In genomic region chr7:6558837-6559236, GRCh38 we compare ENCODE assay signal across 8 cellular contexts. TPM values are rescaled to one million over a fixed set of nuclear protein-coding genes. Genes with fewer than 3 reads are reported as not detected.
DNase-seq lines count a peak whose midpoint lies in the region; ATAC-seq, FAIRE-seq and TF ChIP-seq lines count a peak whose summit lies in the region.
"Had no signal": no experiment of that assay in that cellular context is flagged by ENCODE, and none has a peak within 500 bp of the region (broad histone marks: within the 10 kb centered on the region; RNA-seq: fewer than 3 reads in every experiment).

No MANE protein-coding gene starts in this region.

- ATAC-seq in HG02973 (IDR thresholded peaks at IDR 0.05; ENCODE audit: unreplicated experiment): no peak
- no peak for ATAC-seq in GM19324 (IDR thresholded peaks at IDR 0.05; ENCODE audit: low FRiP score, unreplicated experiment)

- peak; percentile 73 for DNase-seq in COLO829 (ENCODE audit: low spot score)
- DNase-seq in GM12891 (ENCODE audit: insufficient read length, low spot score): no peak
- peak; percentile 38 for DNase-seq in NCI-H82 treated with DMSO at 0.1 percent for 48 hours (lab: John Stamatoyannopoulos, UW; ENCODE audit: unreplicated experiment)
- DNase-seq in epidermal melanocyte (ENCODE audit: insufficient read length, low spot score): peak; percentile 43
- DNase-seq in stromal cell of bone marrow (ENCODE audit: low read depth): peak; percentile 15
- DNase-seq: upper lobe of left lung had no signal

- TF ChIP-seq POLR2A in GM12891 (IDR thresholded peaks at IDR 0.05; ENCODE audit: low read depth, low read length): no peak

- no peak for FAIRE-seq in GM12891 (lab: Jason Lieb, UNC)

TF ChIP-seq in GM12891, 5 proteins besides CTCF, POLR2A, EP300 and RAD21:
- TF ChIP-seq POU2F2 (IDR thresholded peaks at IDR 0.05; ENCODE audit: low read depth, low read length) (no peak), POLR2AphosphoS5 (IDR thresholded peaks at IDR 0.05; ENCODE audit: low read depth, low read length) (no peak), SPI1 (IDR thresholded peaks at IDR 0.05; ENCODE audit: low read depth, low read length) (peak; percentile 56), TAF1 (IDR thresholded peaks at IDR 0.05; ENCODE audit: low read depth, low read length) (no peak)

RNA-seq across cellular contexts. Expression of gene GRID2IP, which starts 7.6 kb away (rescaled TPM):
- polyA plus RNA-seq in GM12891 (2012; ENCODE audit: low read depth, missing spikeins): 0.03 TPM

RNA-seq across cellular contexts. Expression of gene ZDHHC4, which starts 18.4 kb away (rescaled TPM):
- 22.3 TPM for polyA plus RNA-seq in GM12891 (2012; ENCODE audit: low read depth, missing spikeins)

RNA-seq across cellular contexts. Expression of gene INTS15, which starts 31.0 kb away (rescaled TPM):
- polyA plus RNA-seq in GM12891 (2012; ENCODE audit: low read depth, missing spikeins): 17.1 TPM

RNA-seq across cellular contexts. Expression of gene ZNF853, which starts 56.6 kb away (rescaled TPM):
- 0.26 TPM for polyA plus RNA-seq in GM12891 (2012; ENCODE audit: low read depth, missing spikeins)
